ENCODE assay signal across 9 cellular contexts in the genomic region with DNA sequence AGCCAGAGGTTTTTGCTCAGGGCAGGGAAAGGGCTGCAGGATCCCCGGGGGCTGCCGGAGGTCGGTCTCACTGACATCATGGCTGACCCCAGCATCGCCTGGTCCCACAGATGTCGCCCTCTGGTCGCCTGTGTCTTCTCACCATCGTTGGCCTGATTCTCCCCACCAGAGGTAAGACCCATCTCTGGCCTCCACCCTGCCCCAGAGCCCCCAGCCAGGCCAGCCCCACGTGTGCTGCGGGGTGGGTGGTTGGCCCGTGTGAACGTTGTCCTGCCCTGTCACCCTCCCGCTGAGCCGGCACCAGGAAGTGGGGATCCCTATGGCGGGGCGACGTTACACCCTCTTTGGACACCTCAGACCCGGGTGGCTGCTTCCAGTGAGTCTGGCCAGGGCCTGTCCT. TPM values are rescaled to one million over a fixed set of nuclear protein-coding genes. Genes with fewer than 3 reads are reported as not detected.
DNase-seq lines count a peak whose midpoint lies in the region; ATAC-seq lines count a peak whose summit lies in the region.
"Had no signal": no experiment of that assay in that cellular context is flagged by ENCODE, and none has a peak within 500 bp of the region (broad histone marks: within the 10 kb centered on the region; RNA-seq: fewer than 3 reads in every experiment).

No MANE protein-coding gene starts in this region.

- H3K9me3 ChIP-seq in SJSA1 (replicated peaks) = no peaks in the 10 kb centered on the region; the same call in 1 of the 2 replicates
- no peaks in the 10 kb centered on the region for H3K9me3 ChIP-seq in ectodermal cell (ENCODE audit: control insufficient read depth, low read length)
- H3K9me3 ChIP-seq in neuronal stem cell (replicated peaks in 1 of 2; ENCODE audit: control insufficient read depth in 2 of 2, insufficient read depth in 1 of 2, low read depth in 1 of 2, low read length in 2 of 2) = no peaks in the 10 kb centered on the region

- H3K36me3 ChIP-seq in SJSA1 (peaks cover 40% of the 10 kb centered on the region), ectodermal cell (ENCODE audit: control insufficient read depth, insufficient read depth, low read length) (no peaks in the 10 kb centered on the region), neuronal stem cell (replicated peaks in 1 of 2; ENCODE audit: control insufficient read depth in 2 of 2, insufficient read depth in 2 of 2, low read length in 2 of 2) (no peaks in the 10 kb centered on the region)

- peak overlapping the region; percentile 89 for H2AK5ac ChIP-seq in neuronal stem cell (ENCODE audit: low read depth, low read length)

- ATAC-seq in GM18502 (IDR thresholded peaks at IDR 0.05; ENCODE audit: poor library complexity, unreplicated experiment) (peak; percentile 43), GM19395 (IDR thresholded peaks at IDR 0.05; ENCODE audit: unreplicated experiment) (no peak), HG02642 (IDR thresholded peaks at IDR 0.05; ENCODE audit: poor library complexity, unreplicated experiment) (no peak)

- H3K18ac ChIP-seq in neuronal stem cell (ENCODE audit: low read length) = peak overlapping the region; percentile 94

- H3K14ac ChIP-seq in neuronal stem cell (ENCODE audit: low read length) = no peak overlapping the region

- no peak overlapping the region for H2BK12ac ChIP-seq in neuronal stem cell (ENCODE audit: low read length)

- H3K23ac ChIP-seq in neuronal stem cell (ENCODE audit: low read depth, low read length, poor library complexity) = peak overlapping the region; percentile 77

- H3K4ac ChIP-seq in neuronal stem cell (ENCODE audit: low read length) = no peak overlapping the region

- no peak overlapping the region for H4K91ac ChIP-seq in neuronal stem cell (ENCODE audit: low read depth, low read length, poor library complexity)

- H4K8ac ChIP-seq in neuronal stem cell (ENCODE audit: low read depth, low read length) = no peak overlapping the region

- peak overlapping the region; percentile 86 for H3K4me2 ChIP-seq in neuronal stem cell (ENCODE audit: insufficient read depth, low read length, poor library complexity, severe bottlenecking)

- DNase-seq in SJSA1 (ENCODE audit: low read depth in 1 of 2, low spot score in 2 of 2) = no peak
- no peak for DNase-seq in neuronal stem cell (ENCODE audit: low spot score)
- no peak for DNase-seq in activated gamma-delta T cell (lab: John Stamatoyannopoulos, UW)
- no peak for DNase-seq in hypothalamus (lab: John Stamatoyannopoulos, UW)

- peak overlapping the region; percentile 62 for H2BK5ac ChIP-seq in neuronal stem cell (ENCODE audit: low read length)

- H3K4me3 ChIP-seq in SJSA1 = peak overlapping the region; percentile 68
- H3K4me3 ChIP-seq in ectodermal cell (ENCODE audit: insufficient read depth, low read depth, low read length) = peak overlapping the region; percentile 41
- H3K4me3 ChIP-seq in neuronal stem cell (ENCODE audit: low read length in 2 of 2) = no peak overlapping the region

- H3K4me1 ChIP-seq in SJSA1 (replicated peaks) (peaks cover 21% of the 10 kb centered on the region), ectodermal cell (ENCODE audit: control insufficient read depth, insufficient read depth, low read length) (peaks cover 14% of the 10 kb centered on the region), neuronal stem cell (ENCODE audit: control insufficient read depth in 2 of 2, insufficient read depth in 1 of 2, low read depth in 1 of 2, low read length in 2 of 2) (peaks cover 2 to 13% of the 10 kb centered on the region in 2 donors)

- no peak overlapping the region for H2BK120ac ChIP-seq in neuronal stem cell (ENCODE audit: low read depth, low read length)

- H3K27ac ChIP-seq in SJSA1 (no peak overlapping the region), ectodermal cell (ENCODE audit: insufficient read depth, low read depth, low read length, poor library complexity, severe bottlenecking) (no peak overlapping the region), neuronal stem cell (replicated peaks; ENCODE audit: low read length) (no peak overlapping the region)

- peak overlapping the region; percentile 84 for H2BK15ac ChIP-seq in neuronal stem cell (ENCODE audit: low read length)

- WGBS in ectodermal cell, 2 experiments = 25 to 27% methylated on average over 17 of the region's 17 CpGs
- WGBS in neuronal stem cell (ENCODE audit: extremely low coverage in 2 of 2, insufficient read length in 2 of 2, insufficient replicate concordance in 1 of 2), 2 donors = no CpG with 5 or more reads among the region's 17 CpGs

- H3K79me1 ChIP-seq in neuronal stem cell (ENCODE audit: low read depth, low read length) = no peaks in the 10 kb centered on the region

- peak overlapping the region; percentile 86 for H2AFZ ChIP-seq in neuronal stem cell (ENCODE audit: low read length)

- H3K27me3 ChIP-seq in SJSA1 (replicated peaks) = no peaks in the 10 kb centered on the region
- peaks cover 34% of the 10 kb centered on the region for H3K27me3 ChIP-seq in ectodermal cell (ENCODE audit: control insufficient read depth, insufficient read depth, low read length, poor library complexity, severe bottlenecking)
- peaks cover 7 to 72% (median 31%) of the 10 kb centered on the region in 3 experiments for H3K27me3 ChIP-seq in neuronal stem cell (ENCODE audit: control insufficient read depth in 3 of 3, insufficient read depth in 3 of 3, low read depth in 1 of 3, low read length in 3 of 3)

- H3K9ac ChIP-seq in neuronal stem cell (ENCODE audit: low read depth, low read length, poor library complexity) = peak overlapping the region; percentile 33

RNA-seq across cellular contexts. Expression of gene FXYD5, which starts 0.9 kb away (rescaled TPM):
- total RNA-seq in SJSA1 (2014; rRNA removed; shearing (Covaris generic)) = 32.9 and 42.6 TPM in 2 replicates
- 42.1 TPM for polyA plus RNA-seq in ectodermal cell (2013, experiment 1 of 4)
- 31.4 TPM for polyA plus RNA-seq in ectodermal cell (2013, experiment 2 of 4)
- 37.2 TPM for polyA plus RNA-seq in ectodermal cell (2013, experiment 3 of 4)
- polyA plus RNA-seq in ectodermal cell (2013, experiment 4 of 4) = 44.3 TPM
- polyA plus RNA-seq in neuronal stem cell (2013, experiment 1 of 2) = 47.1 TPM
- 45.6 TPM for polyA plus RNA-seq in neuronal stem cell (2013, experiment 2 of 2)

RNA-seq across cellular contexts. Expression of gene FXYD7, which starts 12.4 kb away (rescaled TPM):
- total RNA-seq in SJSA1 (2014; rRNA removed; shearing (Covaris generic)) = not detected in 2 replicates
- 6.0 TPM for polyA plus RNA-seq in ectodermal cell (2013, experiment 1 of 4)
- 4.4 TPM for polyA plus RNA-seq in ectodermal cell (2013, experiment 2 of 4)
- polyA plus RNA-seq in ectodermal cell (2013, experiment 3 of 4) = 5.6 TPM
- polyA plus RNA-seq in ectodermal cell (2013, experiment 4 of 4) = 7.8 TPM
- 2.3 TPM for polyA plus RNA-seq in neuronal stem cell (2013, experiment 1 of 2)
- polyA plus RNA-seq in neuronal stem cell (2013, experiment 2 of 2) = 2.6 TPM
- total RNA-seq: LHCN-M2 had no signal

RNA-seq across cellular contexts. Expression of gene FXYD1, which starts 16.8 kb away (rescaled TPM):
- not detected in 2 replicates for total RNA-seq in SJSA1 (2014; rRNA removed; shearing (Covaris generic))
- polyA plus RNA-seq in ectodermal cell (2013, experiment 1 of 4) = 4.2 TPM
- polyA plus RNA-seq in ectodermal cell (2013, experiment 2 of 4) = 4.9 TPM
- polyA plus RNA-seq in ectodermal cell (2013, experiment 3 of 4) = 2.2 TPM
- 7.2 TPM for polyA plus RNA-seq in ectodermal cell (2013, experiment 4 of 4)
- polyA plus RNA-seq in neuronal stem cell (2013, experiment 1 of 2) = 0.85 TPM
- 1.2 TPM for polyA plus RNA-seq in neuronal stem cell (2013, experiment 2 of 2)
- total RNA-seq: LHCN-M2 had no signal

RNA-seq across cellular contexts. Expression of gene LGI4, which starts 20.6 kb away (rescaled TPM):
- not detected in 2 replicates for total RNA-seq in SJSA1 (2014; rRNA removed; shearing (Covaris generic))
- polyA plus RNA-seq in ectodermal cell (2013, experiment 1 of 4) = 3.1 TPM
- 3.0 TPM for polyA plus RNA-seq in ectodermal cell (2013, experiment 2 of 4)
- polyA plus RNA-seq in ectodermal cell (2013, experiment 3 of 4) = 4.4 TPM
- 4.3 TPM for polyA plus RNA-seq in ectodermal cell (2013, experiment 4 of 4)
- 2.0 TPM for polyA plus RNA-seq in neuronal stem cell (2013, experiment 1 of 2)
- polyA plus RNA-seq in neuronal stem cell (2013, experiment 2 of 2) = 1.8 TPM
- total RNA-seq: LHCN-M2 had no signal

RNA-seq across cellular contexts. Expression of gene FXYD3, which starts 39.8 kb away (rescaled TPM):
- not detected in 2 replicates for total RNA-seq in SJSA1 (2014; rRNA removed; shearing (Covaris generic))
- not detected for polyA plus RNA-seq in ectodermal cell (2013, experiment 1 of 4)
- not detected for polyA plus RNA-seq in ectodermal cell (2013, experiment 2 of 4)
- not detected for polyA plus RNA-seq in ectodermal cell (2013, experiment 3 of 4)
- polyA plus RNA-seq in ectodermal cell (2013, experiment 4 of 4) = not detected
- 0.07 TPM for polyA plus RNA-seq in neuronal stem cell (2013, experiment 1 of 2)
- 0.12 TPM for polyA plus RNA-seq in neuronal stem cell (2013, experiment 2 of 2)
- total RNA-seq: LHCN-M2 had no signal

Comparison
In these comparisons a context has a peak if more than half of its experiments do, and no peak if none do; other contexts are left out.
1. H3K4me3 ChIP-seq: peak in SJSA1 (single experiment) and ectodermal cell (single experiment); none in neuronal stem cell (0 of 2).